ENCODE assay signal across 10 cellular contexts in the genomic region with DNA sequence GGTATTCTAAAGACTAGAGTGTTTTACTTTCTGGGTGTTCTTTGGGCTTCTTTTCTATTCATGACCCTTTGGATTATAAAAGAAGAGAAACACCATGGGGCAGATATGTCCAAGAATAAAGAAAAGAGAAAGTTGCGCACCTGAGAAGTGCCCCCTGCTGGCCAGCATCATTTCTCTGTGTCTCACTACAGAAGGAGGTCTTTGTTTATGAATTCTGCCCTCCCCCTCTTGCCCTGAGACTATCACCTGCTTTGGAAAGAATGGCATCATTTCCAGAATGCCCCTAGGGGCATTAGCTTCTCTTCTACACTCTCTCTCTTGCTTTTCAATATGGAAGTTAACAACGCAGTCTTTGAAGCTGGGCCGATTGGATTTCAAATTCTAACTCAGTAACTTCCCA. TPM values are rescaled to one million over a fixed set of nuclear protein-coding genes. Genes with fewer than 3 reads are reported as not detected.
DNase-seq lines count a peak whose midpoint lies in the region; ATAC-seq and TF ChIP-seq lines count a peak whose summit lies in the region.
"Had no signal": no experiment of that assay in that cellular context is flagged by ENCODE, and none has a peak within 500 bp of the region (broad histone marks: within the 10 kb centered on the region; RNA-seq: fewer than 3 reads in every experiment).

No MANE protein-coding gene starts in this region.

- intact Hi-C loops in right cardiac atrium (cut with DNase I) (no loop called here), Panc1 (cut with micrococcal nuclease; ENCODE audit: unreplicated experiment) (no loop called here)

- DNase-seq in cardiac muscle cell (ENCODE audit: low read depth in 1 of 2, low spot score in 1 of 2) = no peak
- no peak for DNase-seq in right cardiac atrium
- DNase-seq in Panc1 (ENCODE audit: low read depth, low spot score) = no peak
- DNase-seq in effector CD4-positive, alpha-beta T cell = peak; percentile 20
- DNase-seq in stimulated activated CD8-positive, alpha-beta memory T cell treated with anti-CD3 and anti-CD28 coated beads, Interleukin-4, amount 100 ng/mL, for 48 hours = peak; percentile 59
- DNase-seq in EL = no peak
- DNase-seq: NCI-H526 treated with DMSO at 0.1 percent for 48 hours had no signal

- H3K4me1 ChIP-seq in cardiac muscle cell (ENCODE audit: low read depth) (no peaks in the 10 kb centered on the region), right cardiac atrium (ENCODE audit: control insufficient read depth, insufficient read depth, low read length) (no peaks in the 10 kb centered on the region), Panc1 (ENCODE audit: control insufficient read depth, insufficient read depth, low read length) (no peaks in the 10 kb centered on the region)

- no peak overlapping the region for H3K4me3 ChIP-seq in cardiac muscle cell
- H3K4me3 ChIP-seq in right cardiac atrium (ENCODE audit: low read length) = no peak overlapping the region
- H3K4me3 ChIP-seq in Panc1 (ENCODE audit: low read depth in 2 of 2, low read length in 2 of 2) = no peak overlapping the region

- H3K36me3 ChIP-seq in cardiac muscle cell = no peaks in the 10 kb centered on the region
- no peaks in the 10 kb centered on the region for H3K36me3 ChIP-seq in Panc1 (ENCODE audit: control insufficient read depth, insufficient read depth, low read length)

- ATAC-seq in right cardiac atrium (no peak), Panc1 (no peak), HG03439 (IDR thresholded peaks at IDR 0.05; ENCODE audit: unreplicated experiment) (no peak), HG02870 (IDR thresholded peaks at IDR 0.05; ENCODE audit: unreplicated experiment) (no peak)

- TF ChIP-seq CTCF in cardiac muscle cell (IDR thresholded peaks at IDR 0.05; ENCODE audit: low read depth, low read length) = peak; percentile 48
- peak; percentile 43 for TF ChIP-seq CTCF in Panc1 (IDR thresholded peaks at IDR 0.05)

- CTCF ChIA-PET in Panc1 (lab: Charles Lee) = interaction anchor here (0.6 kb wide), 1 partner anchor 18 kb away, joined by 4 read pairs; no protein-coding TSS in a partner anchor

- 93% methylated on average over 3 of the region's 3 CpGs for WGBS in right cardiac atrium

- H3K9me3 ChIP-seq in cardiac muscle cell (ENCODE audit: low read depth) = no peaks in the 10 kb centered on the region
- no peaks in the 10 kb centered on the region for H3K9me3 ChIP-seq in right cardiac atrium (ENCODE audit: control insufficient read depth, low read length)
- no peaks in the 10 kb centered on the region for H3K9me3 ChIP-seq in Panc1 (ENCODE audit: control insufficient read depth, insufficient read depth, low read depth, low read length)

- POLR2A ChIA-PET in Panc1 (lab: Charles Lee) = no interaction called here

- H3K27ac ChIP-seq in cardiac muscle cell (no peak overlapping the region), right cardiac atrium (ENCODE audit: low read length) (no peak overlapping the region), Panc1 (ENCODE audit: low read length) (no peak overlapping the region)

- H3K27me3 ChIP-seq in cardiac muscle cell (no peaks in the 10 kb centered on the region), right cardiac atrium (ENCODE audit: control insufficient read depth, insufficient read depth) (no peaks in the 10 kb centered on the region), Panc1 (ENCODE audit: control insufficient read depth, insufficient read depth, low read length) (no peaks in the 10 kb centered on the region; the same call in 1 of the 2 replicates)

- in situ Hi-C loops in Panc1 (cut with HindIII; ENCODE audit: low pct_unique_long_range_greater_than_20kb, low sequenced_read_pairs) = no loop called here

- BruUV-seq in Panc1 (replicated peaks; lab: Mats Ljungman, UMichigan) = no TSS peak

RNA-seq across cellular contexts. Expression of a gene that starts 45.0 kb away (rescaled TPM):
- 4.8 and 6.3 TPM in 2 replicates for total RNA-seq in cardiac muscle cell
- polyA plus RNA-seq in cardiac muscle cell = 2.9 and 6.1 TPM in 2 replicates
- total RNA-seq in right cardiac atrium = 100 to 1,000 TPM in 2 of 4 donors, 10 to 100 TPM in 2; 91.9 to 123 (median 103) TPM
- polyA plus RNA-seq in right cardiac atrium = 20.7 TPM
- total RNA-seq in Panc1 (2021; ENCODE audit: unreplicated experiment) = not detected
- not detected for polyA plus RNA-seq in Panc1 (2012; ENCODE audit: insufficient read length)
- total RNA-seq: CD4-positive, alpha-beta memory T cell had no signal
- polyA plus RNA-seq: CD4-positive, alpha-beta memory T cell had no signal

Comparison
In these comparisons a context has a peak if more than half of its experiments do, and no peak if none do; other contexts are left out.
1. RNA of a gene that starts 45.0 kb away (total RNA-seq): 91.9 to 123 TPM in right cardiac atrium; 4.8 to 6.3 TPM in cardiac muscle cell and not detected in Panc1 (single experiment); every median in the first group is over 10 times any median in the second.
2. DNase-seq: peak in effector CD4-positive, alpha-beta T cell (single experiment) and stimulated activated CD8-positive, alpha-beta memory T cell treated with anti-CD3 and anti-CD28 coated beads, Interleukin-4, amount 100 ng/mL, for 48 hours (single experiment); none in cardiac muscle cell (0 of 2), right cardiac atrium (0 of 3), Panc1 (single experiment) and EL (single experiment).